Comparison of ENCODE assay signal across 1 cellular context in the genomic region with DNA sequence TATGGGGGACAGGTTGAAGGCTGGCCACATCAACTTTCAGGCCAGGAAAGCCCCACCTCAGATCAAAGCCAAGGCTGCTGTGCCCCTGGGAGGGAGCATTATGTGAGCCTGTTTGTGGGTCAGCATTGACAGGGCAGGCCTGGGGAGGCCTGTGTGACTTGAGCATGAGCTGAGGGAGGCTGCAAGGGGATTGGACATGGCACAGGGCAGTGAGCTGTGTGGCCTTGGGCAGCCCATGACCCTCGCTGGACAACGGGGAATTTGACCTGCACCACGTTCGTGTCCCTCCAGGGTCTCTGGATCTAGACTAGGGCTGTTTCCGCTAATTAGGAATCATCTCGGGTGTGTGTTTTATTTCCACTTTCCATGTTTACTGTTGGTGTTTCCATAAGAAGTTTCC.
TF ChIP-seq lines count a peak whose summit lies in the region.

No MANE protein-coding gene starts in this region.

TF ChIP-seq in HepG2, 621 proteins besides CTCF, POLR2A, EP300 and RAD21:
- peak; percentile 91 for TF ChIP-seq ZNF768 (CRISPR knock-in tag; IDR thresholded peaks at IDR 0.05)
- no peak for TF ChIP-seq ZNF296 (CRISPR knock-in tag; conservative IDR thresholded peaks at IDR 0.05)
TF ChIP-seq in HepG2: peak in this region for 1.
